In genomic region chr7:45026013-45026412, GRCh38 we compare ENCODE assay signal across 21 cellular contexts. TPM values are rescaled to one million over a fixed set of nuclear protein-coding genes. Genes with fewer than 3 reads are reported as not detected.
DNase-seq lines count a peak whose midpoint lies in the region; TF ChIP-seq lines count a peak whose summit lies in the region.
"Had no signal": no experiment of that assay in that cellular context is flagged by ENCODE, and none has a peak within 500 bp of the region (broad histone marks: within the 10 kb centered on the region; RNA-seq: fewer than 3 reads in every experiment).

No MANE protein-coding gene starts in this region.

- CTCF ChIA-PET in OCI-LY7 (lab: Charles Lee; ENCODE audit: unreplicated experiment) = interaction anchor here (0.6 kb wide), 2 partner anchors 18 to 285 kb away, joined by 4 read pairs; no protein-coding TSS in a partner anchor

- H3K4me3 ChIP-seq in OCI-LY7 (ENCODE audit: low read depth, low read length, poor library complexity, severe bottlenecking) = no peak overlapping the region
- no peak overlapping the region for H3K4me3 ChIP-seq in thymus (ENCODE audit: low read length)
- no peak overlapping the region for H3K4me3 ChIP-seq in esophagus muscularis mucosa
- H3K4me3 ChIP-seq: K562, uterus had no signal

- POLR2A ChIA-PET in OCI-LY7 (lab: Charles Lee) = interaction anchor here (0.7 to 2.7 kb wide), 3 partner anchors 13 to 112 kb away, joined by 4 to 8 read pairs (median 5); partner anchors contain the start of gene CCM2

- DNase-seq in activated naive CD4-positive, alpha-beta T cell treated with Interleukin-2 at 50 U/mL for 16 hours = no peak
- no peak for DNase-seq in OCI-LY7 (ENCODE audit: low spot score)
- no peak for DNase-seq in esophagus muscularis mucosa (ENCODE audit: extremely low spot score)
- DNase-seq in NCI-H1092 (lab: John Stamatoyannopoulos, UW) = no peak
- no peak for DNase-seq in SKM-1 (lab: John Stamatoyannopoulos, UW; ENCODE audit: unreplicated experiment)
- DNase-seq: ACHN; activated CD4-positive, CD25-positive, alpha-beta regulatory T cell; effector CD8-positive, alpha-beta T cell; foreskin keratinocyte; H7; NCI-H1436 treated with DMSO at 0.1 percent for 48 hours; NCI-H345; PC-3; stimulated activated naive CD4-positive, alpha-beta T cell; SW 1271; uterus had no signal

- H3K9me2 ChIP-seq in OCI-LY7 (ENCODE audit: insufficient read depth, low read length) = no peaks in the 10 kb centered on the region

- 97% methylated on average over 1 of the region's 1 CpG for WGBS in thymus
- WGBS in esophagus muscularis mucosa = 88% methylated on average over 1 of the region's 1 CpG

- peaks cover 79% of the 10 kb centered on the region for H3K4me1 Mint-ChIP-seq in activated naive CD4-positive, alpha-beta T cell treated with anti-CD3 and anti-CD28 coated beads, Interleukin-2, amount 50 U/mL, for 24 hours
- H3K4me1 Mint-ChIP-seq in dendritic cell treated with granulocyte-macrophage colony-stimulating factor and Interleukin-4, amounts not matched to agents 40 ng/mL and 50 ng/mL, for 4 days (ENCODE audit: low read depth) = peaks cover 65% of the 10 kb centered on the region

- TF ChIP-seq CTCF in OCI-LY7 (conservative IDR thresholded peaks at IDR 0.05; ENCODE audit: low read length) (no peak), esophagus muscularis mucosa (IDR thresholded peaks at IDR 0.05) (no peak)

- peaks cover 95% of the 10 kb centered on the region for H3K79me2 ChIP-seq in OCI-LY7 (ENCODE audit: insufficient read depth, low read depth, low read length)

- BruUV-seq in OCI-LY7 (replicated peaks; lab: Mats Ljungman, UMichigan) = no TSS peak

- H4K20me1 ChIP-seq in OCI-LY7 (ENCODE audit: insufficient read depth, low read length) = peaks cover 11% of the 10 kb centered on the region; the same call in 1 of the 2 replicates

- intact Hi-C loops in OCI-LY7 (cut with micrococcal nuclease; ENCODE audit: unreplicated experiment) (no loop called here), esophagus muscularis mucosa (cut with DNase I) (no loop called here)
- intact Hi-C loops in dendritic cell treated with granulocyte-macrophage colony-stimulating factor and Interleukin-4, amounts not matched to agents 40 ng/mL and 50 ng/mL, for 4 days (cut with micrococcal nuclease) = loop anchor here (10.0 kb wide), 1 partner anchor 51 kb away; the partner anchor contains the start of gene MYO1G

- peak overlapping the region; percentile 68 for H3K27ac Mint-ChIP-seq in activated naive CD4-positive, alpha-beta T cell treated with anti-CD3 and anti-CD28 coated beads, Interleukin-2, amount 50 U/mL, for 24 hours
- H3K27ac Mint-ChIP-seq in dendritic cell treated with granulocyte-macrophage colony-stimulating factor and Interleukin-4, amounts not matched to agents 40 ng/mL and 50 ng/mL, for 4 days = peak overlapping the region; percentile 71

- H3K27me3 ChIP-seq in thymus (ENCODE audit: control insufficient read depth, insufficient read depth) (no peaks in the 10 kb centered on the region), esophagus muscularis mucosa (no peaks in the 10 kb centered on the region)
- H3K27me3 ChIP-seq: breast epithelium, foreskin keratinocyte, uterus had no signal

- H3K4me2 ChIP-seq in OCI-LY7 (ENCODE audit: low read length) = peak overlapping the region; percentile 94

- H3K36me3 ChIP-seq in OCI-LY7 (ENCODE audit: insufficient read depth, low read length) (peaks cover 60% of the 10 kb centered on the region), thymus (ENCODE audit: control insufficient read depth, insufficient read depth) (peaks cover 3% of the 10 kb centered on the region), esophagus muscularis mucosa (peaks cover 0 to 23% (median 14%) of the 10 kb centered on the region in 4 donors)
- H3K36me3 ChIP-seq: breast epithelium, uterus had no signal

- H3K4me1 ChIP-seq in OCI-LY7 (ENCODE audit: insufficient read depth, low read length, poor library complexity, severe bottlenecking) = peaks cover 61% of the 10 kb centered on the region
- peaks cover 21% of the 10 kb centered on the region for H3K4me1 ChIP-seq in thymus (ENCODE audit: control insufficient read depth, insufficient read depth, low read length)
- H3K4me1 ChIP-seq in esophagus muscularis mucosa = peaks cover 0 to 5% (median 0%) of the 10 kb centered on the region in 4 donors
- H3K4me1 ChIP-seq: breast epithelium, uterus had no signal

- no peaks in the 10 kb centered on the region for H3K9me3 Mint-ChIP-seq in activated naive CD4-positive, alpha-beta T cell treated with anti-CD3 and anti-CD28 coated beads, Interleukin-2, amount 50 U/mL, for 24 hours
- H3K9me3 Mint-ChIP-seq in dendritic cell treated with granulocyte-macrophage colony-stimulating factor and Interleukin-4, amounts not matched to agents 40 ng/mL and 50 ng/mL, for 4 days = no peaks in the 10 kb centered on the region

- no peak for TF ChIP-seq EP300 in esophagus muscularis mucosa (IDR thresholded peaks at IDR 0.05)

- H3K27ac ChIP-seq in OCI-LY7 (ENCODE audit: low read depth, low read length, poor library complexity, severe bottlenecking) (peak overlapping the region; percentile 94), thymus (ENCODE audit: low read depth) (peak overlapping the region; percentile 42), esophagus muscularis mucosa (replicated peaks in 1 of 4) (no peak overlapping the region)
- H3K27ac ChIP-seq: breast epithelium, foreskin keratinocyte, uterus had no signal

- H3K4me3 Mint-ChIP-seq in activated naive CD4-positive, alpha-beta T cell treated with anti-CD3 and anti-CD28 coated beads, Interleukin-2, amount 50 U/mL, for 24 hours = no peak overlapping the region
- peak overlapping the region; percentile 15 for H3K4me3 Mint-ChIP-seq in dendritic cell treated with granulocyte-macrophage colony-stimulating factor and Interleukin-4, amounts not matched to agents 40 ng/mL and 50 ng/mL, for 4 days

- TF ChIP-seq POLR2A in esophagus muscularis mucosa (IDR thresholded peaks at IDR 0.05; ENCODE audit: low read depth) = no peak

- no peaks in the 10 kb centered on the region for H3K27me3 Mint-ChIP-seq in activated naive CD4-positive, alpha-beta T cell treated with anti-CD3 and anti-CD28 coated beads, Interleukin-2, amount 50 U/mL, for 24 hours
- no peaks in the 10 kb centered on the region for H3K27me3 Mint-ChIP-seq in dendritic cell treated with granulocyte-macrophage colony-stimulating factor and Interleukin-4, amounts not matched to agents 40 ng/mL and 50 ng/mL, for 4 days

- H3K36me3 Mint-ChIP-seq in activated naive CD4-positive, alpha-beta T cell treated with anti-CD3 and anti-CD28 coated beads, Interleukin-2, amount 50 U/mL, for 24 hours = peaks cover 7% of the 10 kb centered on the region
- H3K36me3 Mint-ChIP-seq in dendritic cell treated with granulocyte-macrophage colony-stimulating factor and Interleukin-4, amounts not matched to agents 40 ng/mL and 50 ng/mL, for 4 days (ENCODE audit: low read depth) = peaks cover 41% of the 10 kb centered on the region

- no peak overlapping the region for H2AFZ ChIP-seq in OCI-LY7 (ENCODE audit: low read length)

- H3K9me3 ChIP-seq in OCI-LY7 (ENCODE audit: low read length) = no peaks in the 10 kb centered on the region; the same call in 1 of the 2 replicates
- no peaks in the 10 kb centered on the region for H3K9me3 ChIP-seq in thymus (ENCODE audit: control insufficient read depth)
- no peaks in the 10 kb centered on the region for H3K9me3 ChIP-seq in esophagus muscularis mucosa
- H3K9me3 ChIP-seq: uterus had no signal

RNA-seq across cellular contexts. Expression of gene CCM2, which starts 26.0 kb away (rescaled TPM):
- total RNA-seq in OCI-LY7 (2014; rRNA removed; shearing (Covaris generic)) = 55.3 and 58.9 TPM in 2 replicates
- 84.0 and 89.1 TPM in 2 replicates for total RNA-seq in OCI-LY7 (2022)
- 114 TPM for polyA plus RNA-seq in thymus
- total RNA-seq in esophagus muscularis mucosa = 10 to 100 TPM; 40.3 to 61.7 (median 49.4) TPM

RNA-seq across cellular contexts. Expression of gene MYO1G, which starts 47.2 kb away (rescaled TPM):
- 23.6 and 27.4 TPM in 2 replicates for total RNA-seq in OCI-LY7 (2014; rRNA removed; shearing (Covaris generic))
- total RNA-seq in OCI-LY7 (2022) (74.7 and 87.3 TPM in 2 replicates), esophagus muscularis mucosa (1 to 10 TPM in 3 of 4 donors, under 1 TPM in 1; 0.78 to 6.8 (median 3.1) TPM)
- 56.2 TPM for polyA plus RNA-seq in thymus
- total RNA-seq: H7 had no signal

Comparison
In these comparisons a context has a peak if more than half of its experiments do, and no peak if none do; other contexts are left out.
1. H3K27ac ChIP-seq: peak in OCI-LY7 (single experiment) and thymus (single experiment); none in esophagus muscularis mucosa (0 of 4).